Comparison of ENCODE assay signal across 8 cellular contexts in genomic region chr1:20440785-20441200, GRCh38. TPM values are rescaled to one million over a fixed set of nuclear protein-coding genes. Genes with fewer than 3 reads are reported as not detected.
A peak's percentile ranks its signal among the peaks of the same experiment; 100 is the strongest.
DNase-seq lines count a peak whose midpoint lies in the region; ATAC-seq, FAIRE-seq and TF ChIP-seq lines count a peak whose summit lies in the region.

No MANE protein-coding gene starts in this region.

- H3K79me2 ChIP-seq in HCT116 (ENCODE audit: insufficient read depth, low read length): no peaks in the 10 kb centered on the region
- H3K79me2 ChIP-seq in GM12878 (ENCODE audit: control insufficient read depth, insufficient read depth, low read length): no peaks in the 10 kb centered on the region

- H3K4me3 ChIP-seq in AG10803 (ENCODE audit: low read length): no peak overlapping the region
- H3K4me3 ChIP-seq in HCT116 (replicated peaks in 1 of 2; ENCODE audit: low read depth in 1 of 2, low read length in 2 of 2): no peak overlapping the region
- H3K4me3 ChIP-seq in GM12878: no peak overlapping the region

- TF ChIP-seq CTCF in AG10803 (conservative IDR thresholded peaks at IDR 0.05; ENCODE audit: low read length): no peak
- TF ChIP-seq CTCF in HCT116 (IDR thresholded peaks at IDR 0.05 in 2 of 3, conservative IDR thresholded peaks at IDR 0.05 in 1 of 3; ENCODE audit: borderline replicate concordance in 1 of 3, insufficient read depth in 1 of 3, low read depth in 2 of 3, low read length in 2 of 3): no peak
- TF ChIP-seq CTCF in GM12878 (IDR thresholded peaks at IDR 0.05 in 2 of 3, conservative IDR thresholded peaks at IDR 0.05 in 1 of 3; ENCODE audit: control insufficient read depth in 2 of 3, extremely low read depth in 1 of 3, insufficient read depth in 1 of 3, low read depth in 3 of 3, low read length in 3 of 3): no peak

- TF ChIP-seq POLR2A in HCT116 (IDR thresholded peaks at IDR 0.05; ENCODE audit: borderline replicate concordance, extremely low read depth, insufficient read depth, insufficient read length) (no peak), GM12878 (IDR thresholded peaks at IDR 0.05; ENCODE audit: low read depth, low read length) (no peak)

- no peak for FAIRE-seq in GM12878 (lab: Jason Lieb, UNC)

- peak overlapping the region; percentile 56 for H3K4me2 ChIP-seq in HCT116 (ENCODE audit: low read length)
- no peak overlapping the region for H3K4me2 ChIP-seq in GM12878 (ENCODE audit: control insufficient read depth, insufficient read depth)

- ATAC-seq in HCT116: peak; percentile 99
- ATAC-seq in GM12878: peak; percentile 93
- no peak for ATAC-seq in GM21367 (IDR thresholded peaks at IDR 0.05; ENCODE audit: unreplicated experiment)

- POLR2A ChIA-PET in HCT116 (lab: Charles Lee): no interaction called here
- POLR2A ChIA-PET in GM12878 (lab: Charles Lee): no interaction called here

- no peaks in the 10 kb centered on the region for H3K9me3 ChIP-seq in HCT116 (ENCODE audit: control insufficient read depth in 1 of 2, insufficient read depth in 1 of 2, low read depth in 1 of 2, low read length in 2 of 2)
- H3K9me3 ChIP-seq in GM12878 (replicated peaks; ENCODE audit: control insufficient read depth, insufficient read depth, low read length): no peaks in the 10 kb centered on the region; the same call in 2 of the 3 replicates

- H3K4me1 ChIP-seq in HCT116 (ENCODE audit: control insufficient read depth in 1 of 2, insufficient read depth in 2 of 2, low read length in 2 of 2) (peaks cover 3 to 7% of the 10 kb centered on the region in 2 experiments; a peak in 3 of 4 replicates), GM12878 (ENCODE audit: control insufficient read depth, insufficient read depth, low read length) (no peaks in the 10 kb centered on the region)

- no peak for TF ChIP-seq EP300 in GM12878 (IDR thresholded peaks at IDR 0.05; ENCODE audit: borderline replicate concordance in 1 of 2, control insufficient read depth in 1 of 2, low read depth in 2 of 2, low read length in 2 of 2)

- no peaks in the 10 kb centered on the region for H3K27me3 ChIP-seq in HCT116 (ENCODE audit: insufficient read depth, low read length)
- no peaks in the 10 kb centered on the region; a peak in 1 of 4 replicates for H3K27me3 ChIP-seq in GM12878 (replicated peaks in 1 of 2; ENCODE audit: control insufficient read depth in 2 of 2, insufficient read depth in 2 of 2, low read length in 1 of 2)

- in situ Hi-C loops in GM12878 (cut with MboI): no loop called here

- WGBS in GM12878 (ENCODE audit: insufficient coverage, insufficient replicate concordance, low lambda C conversion rate, missing lambda C conversion rate): 8% methylated on average over 6 of the region's 6 CpGs

- H3K9ac ChIP-seq in HCT116 (ENCODE audit: low read length) (no peak overlapping the region), GM12878 (ENCODE audit: control insufficient read depth, insufficient read depth, low read length) (no peak overlapping the region)

- H3K9me2 ChIP-seq in HCT116 (ENCODE audit: insufficient read depth): no peaks in the 10 kb centered on the region

- CTCF ChIA-PET in HCT116 (lab: Charles Lee): interaction anchor here (0.8 to 1.0 kb wide), 2 partner anchors 9 to 10 kb away, joined by 3 read pairs; no protein-coding TSS in a partner anchor
- CTCF ChIA-PET in GM12878 (lab: Yijun Ruan, JAX): interaction anchor here (0.9 to 1.1 kb wide), 2 partner anchors 9 to 12 kb away, joined by 3 read pairs; no protein-coding TSS in a partner anchor

- H3K27ac ChIP-seq in HCT116 (ENCODE audit: low read depth, low read length) (no peak overlapping the region), GM12878 (ENCODE audit: control insufficient read depth, insufficient read depth) (no peak overlapping the region)

- H3K36me3 ChIP-seq in HCT116 (ENCODE audit: control insufficient read depth in 1 of 2, insufficient read depth in 2 of 2, low read length in 2 of 2): no peaks in the 10 kb centered on the region
- no peaks in the 10 kb centered on the region for H3K36me3 ChIP-seq in GM12878 (ENCODE audit: control insufficient read depth in 2 of 2, insufficient read depth in 2 of 2, low read length in 1 of 2)

- BruUV-seq in HCT116 (replicated peaks; lab: Mats Ljungman, UMichigan): no TSS peak
- no TSS peak for BruUV-seq in GM12878 (replicated peaks; lab: Mats Ljungman, UMichigan)

- TF ChIP-seq RAD21 in HCT116 (IDR thresholded peaks at IDR 0.05; ENCODE audit: low read depth) (no peak), GM12878 (IDR thresholded peaks at IDR 0.05; ENCODE audit: insufficient read depth, low read depth, low read length) (no peak)

- DNase-seq in AG10803 (ENCODE audit: low read depth): peak; percentile 26
- DNase-seq in HCT116 (ENCODE audit: low read depth, low spot score): peak; percentile 77
- peak; percentile 32 for DNase-seq in T follicular helper cell (ENCODE audit: low read depth)
- DNase-seq in GM12878 (ENCODE audit: low read depth, low spot score): no peak
- peak; percentile 84 for DNase-seq in iPS-NIHi11 (ENCODE audit: low spot score)
- peak; percentile 17 to 52 for DNase-seq in stimulated activated CD4-positive, alpha-beta T cell treated with anti-CD3 and anti-CD28 coated beads, Interleukin-4, amount 100 ng/mL, for 48 hours (ENCODE audit: low read depth in 2 of 2)
- DNase-seq in epidermal melanocyte (ENCODE audit: insufficient read length, low spot score): no peak

- RAD21 ChIA-PET in HCT116 (lab: Charles Lee; ENCODE audit: low non-redundant PET in 1 of 2, low total read pairs in 2 of 2, uncharacterized antibody in 2 of 2, unreplicated experiment in 2 of 2) (no interaction called here), GM12878 (lab: Charles Lee; ENCODE audit: unreplicated experiment) (interaction anchor here (0.5 kb wide), 1 partner anchor 1197 kb away, joined by 3 read pairs; no protein-coding TSS in a partner anchor)

- SMC1A ChIA-PET in GM12878 (lab: Charles Lee; ENCODE audit: uncharacterized antibody, unreplicated experiment): no interaction called here

- H4K20me1 ChIP-seq in HCT116 (ENCODE audit: insufficient read depth): no peaks in the 10 kb centered on the region
- H4K20me1 ChIP-seq in GM12878 (ENCODE audit: control insufficient read depth, insufficient read depth): no peaks in the 10 kb centered on the region

- intact Hi-C loops in HCT116 (cut with micrococcal nuclease): no loop called here
- intact Hi-C loops in GM12878 (cut with micrococcal nuclease; ENCODE audit: unreplicated experiment): no loop called here

- peak overlapping the region; percentile 86 for H2AFZ ChIP-seq in HCT116 (ENCODE audit: low read depth, low read length, poor library complexity, severe bottlenecking)
- H2AFZ ChIP-seq in GM12878 (ENCODE audit: control insufficient read depth, low read depth, low read length): no peak overlapping the region

TF ChIP-seq in HCT116, 20 proteins besides CTCF, POLR2A, EP300 and RAD21 (continues in another document):
- TF ChIP-seq ATF3 (IDR thresholded peaks at IDR 0.05): no peak
- no peak for TF ChIP-seq CBX3 (IDR thresholded peaks at IDR 0.05; ENCODE audit: low read depth)

TF ChIP-seq in GM12878, 131 proteins besides CTCF, POLR2A, EP300 and RAD21 (continues in another document):
- peak; percentile 86 for TF ChIP-seq USF1 (IDR thresholded peaks at IDR 0.05; ENCODE audit: borderline replicate concordance, extremely low read length, insufficient read depth, low read depth, low read length)
- TF ChIP-seq HCFC1 (IDR thresholded peaks at IDR 0.05; ENCODE audit: low read length): peak; percentile 77
- peak; percentile 81 for TF ChIP-seq SIX5 (IDR thresholded peaks at IDR 0.05; ENCODE audit: low read depth, low read length, severe bottlenecking)
- TF ChIP-seq LARP7 (IDR thresholded peaks at IDR 0.05): no peak
- peak; percentile 86 for TF ChIP-seq RAD51 (IDR thresholded peaks at IDR 0.05)
- no peak for TF ChIP-seq SMAD5 (IDR thresholded peaks at IDR 0.05; ENCODE audit: low read depth)
- peak; percentile 84 for TF ChIP-seq ATF3 (IDR thresholded peaks at IDR 0.05; ENCODE audit: borderline replicate concordance, extremely low read depth, low read depth, low read length)
- TF ChIP-seq FOS (IDR thresholded peaks at IDR 0.05; ENCODE audit: borderline replicate concordance, extremely low read depth, insufficient read length): peak; percentile 14
- no peak for TF ChIP-seq PAX5 (IDR thresholded peaks at IDR 0.05; ENCODE audit: borderline replicate concordance, low read depth, low read length)

RNA-seq across cellular contexts. Expression of gene CAMK2N1, which starts 45.2 kb away (rescaled TPM):
- total RNA-seq in HCT116 (2021; ENCODE audit: unreplicated experiment) (20.5 TPM), GM12878 (2014; rRNA removed) (not detected in 2 replicates), GM12878 (2014; rRNA removed; fragmentation: Illumina TruSeq; extraction: Trizol) (not detected in 2 replicates), GM12878 (2021) (0.08 and 0.23 TPM in 2 replicates)
- polyA plus RNA-seq in HCT116 (2012): 12.3 and 14.2 TPM in 2 replicates
- not detected in 2 replicates for total RNA-seq in GM12878 (2013; cell fraction: nucleolus; rRNA removed)
- not detected for polyA plus RNA-seq in GM12878 (2011; ENCODE audit: low read depth)
- polyA plus RNA-seq in GM12878 (2011; rRNA removed) (not detected in 2 replicates), GM12878 (2014; fragmentation: Illumina TruSeq; extraction: Trizol) (not detected in 2 replicates), GM12878 (2014; fragmentation: Nextera tagmentation; extraction: Ambion mirVana) (not detected), GM12878 (2014; rRNA removed) (not detected in 2 replicates), GM12878 (2016; fragmentation: Nextera tagmentation; extraction: Ambion mirVana) (not detected)
- polyA plus RNA-seq in GM12878 (2011; cell fraction: cytosol; rRNA removed): not detected in 2 replicates
- not detected in 2 replicates for polyA plus RNA-seq in GM12878 (2011; cell fraction: nucleus; rRNA removed)
- not detected in 2 replicates for polyA plus RNA-seq in GM12878 (2012)
- polyA minus RNA-seq in GM12878 (2011; rRNA and poly(A)+ RNA removed): not detected in 2 replicates
- polyA minus RNA-seq in GM12878 (2011; cell fraction: cytosol; rRNA and poly(A)+ RNA removed): not detected in 2 replicates
- polyA minus RNA-seq in GM12878 (2011; cell fraction: nucleus; rRNA and poly(A)+ RNA removed): not detected in 2 replicates

Comparison
In these comparisons a context has a peak if more than half of its experiments do, and no peak if none do; other contexts are left out.
1. DNase-seq: peak in AG10803 (single experiment), HCT116 (single experiment), T follicular helper cell (single experiment), iPS-NIHi11 (single experiment) and stimulated activated CD4-positive, alpha-beta T cell treated with anti-CD3 and anti-CD28 coated beads, Interleukin-4, amount 100 ng/mL, for 48 hours (2 of 2); none in GM12878 (single experiment) and epidermal melanocyte (single experiment).
2. RNA of gene CAMK2N1, which starts 45.2 kb away (total RNA-seq): 20.5 TPM in HCT116 (single experiment); 0.08 to 0.23 TPM in GM12878; every median in the first group is over 10 times any median in the second.